In the genomic region with DNA sequence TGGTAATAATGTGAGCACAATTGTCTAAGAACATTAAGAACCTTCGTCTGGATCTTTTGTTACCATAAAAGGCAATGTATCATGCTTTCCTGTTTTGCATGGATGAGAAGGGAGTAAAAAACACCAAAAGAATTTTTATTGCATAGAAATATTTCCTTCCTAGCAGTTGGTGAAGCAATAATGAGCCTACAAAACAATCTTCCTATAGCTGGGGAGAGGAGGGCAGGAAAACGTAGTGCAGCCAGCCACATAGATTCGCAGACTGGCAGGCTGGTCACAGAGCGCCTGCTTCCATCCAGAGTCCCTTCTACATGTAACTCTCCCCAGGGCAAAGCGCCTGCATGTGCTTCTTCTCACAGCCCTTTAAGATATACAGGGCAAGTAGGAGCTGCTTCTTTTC, we compare ENCODE assay signal across 9 cellular contexts.
DNase-seq lines count a peak whose midpoint lies in the region; ATAC-seq and TF ChIP-seq lines count a peak whose summit lies in the region.
"Had no signal": no experiment of that assay in that cellular context is flagged by ENCODE, and none has a peak within 500 bp of the region (broad histone marks: within the 10 kb centered on the region; RNA-seq: fewer than 3 reads in every experiment).

No MANE protein-coding gene starts in this region.

- H4K20me1 ChIP-seq in mammary epithelial cell (ENCODE audit: insufficient read depth, low read length) = no peaks in the 10 kb centered on the region

- WGBS in mammary epithelial cell (ENCODE audit: low coverage, missing lambda C conversion rate) = 80% methylated on average over 5 of the region's 5 CpGs

- H3K9me3 Mint-ChIP-seq in MCF 10A (ENCODE audit: unreplicated experiment) = no peaks in the 10 kb centered on the region
- H3K9me3 Mint-ChIP-seq: brain had no signal

- H3K27me3 ChIP-seq in mammary epithelial cell (ENCODE audit: insufficient read depth, low read length) = no peaks in the 10 kb centered on the region
- no peaks in the 10 kb centered on the region for H3K27me3 ChIP-seq in mucosa of rectum (ENCODE audit: control insufficient read depth in 2 of 2, insufficient read depth in 2 of 2, low read length in 2 of 2)

- ATAC-seq in HG03135 (IDR thresholded peaks at IDR 0.05; ENCODE audit: unreplicated experiment) = no peak
- no peak for ATAC-seq in GM21367 (IDR thresholded peaks at IDR 0.05; ENCODE audit: unreplicated experiment)
- no peak for ATAC-seq in GM19463 (IDR thresholded peaks at IDR 0.05; ENCODE audit: unreplicated experiment)

- H3K36me3 ChIP-seq in mammary epithelial cell (ENCODE audit: insufficient read depth, low read length) = no peaks in the 10 kb centered on the region
- H3K36me3 ChIP-seq in mucosa of rectum (ENCODE audit: control insufficient read depth in 2 of 2, insufficient read depth in 2 of 2, low read length in 2 of 2) = no peaks in the 10 kb centered on the region

- H3K79me2 ChIP-seq in mammary epithelial cell (ENCODE audit: insufficient read depth, low read length) = no peaks in the 10 kb centered on the region

- no peak overlapping the region for H2AFZ ChIP-seq in mammary epithelial cell (ENCODE audit: low read depth, low read length)

- H3K27ac ChIP-seq in mammary epithelial cell (ENCODE audit: insufficient read depth, low read depth, low read length) = no peak overlapping the region
- H3K27ac ChIP-seq in mucosa of rectum (ENCODE audit: low read depth in 2 of 2, low read length in 2 of 2) = peak overlapping the region; percentile 39 to 50

- CTCF ChIA-PET in MCF 10A (lab: Yijun Ruan, JAX) (interaction anchor here (0.7 kb wide), 1 partner anchor 324 kb away, joined by 3 read pairs; no protein-coding TSS in a partner anchor), mammary epithelial cell (lab: Charles Lee; ENCODE audit: low non-redundant PET) (no interaction called here)

- BruUV-seq in MCF 10A (replicated peaks; lab: Mats Ljungman, UMichigan) = no TSS peak
- BruUV-seq in mammary epithelial cell (replicated peaks; lab: Mats Ljungman, UMichigan) = no TSS peak

- H3K27me3 Mint-ChIP-seq in MCF 10A (ENCODE audit: insufficient read depth, unreplicated experiment) = no peaks in the 10 kb centered on the region
- H3K27me3 Mint-ChIP-seq: brain had no signal

- peaks cover 8% of the 10 kb centered on the region for H3K4me1 Mint-ChIP-seq in MCF 10A (ENCODE audit: insufficient read depth, unreplicated experiment)

- DNase-seq in MCF 10A (ENCODE audit: unreplicated experiment) (peak; percentile 59), mammary epithelial cell (no peak), dermis microvascular lymphatic vessel endothelial cell (ENCODE audit: low read depth in 2 of 2) (peak; percentile 77 to 87), activated T-cell treated with anti-CD3 and anti-CD28 coated beads for 4 hours (no peak)

- dilution Hi-C loops in mammary epithelial cell (cut with HindIII; ENCODE audit: low sequenced_read_pairs) = no loop called here

- H3K4me2 ChIP-seq in mammary epithelial cell (ENCODE audit: insufficient read depth, low read depth, low read length) = no peak overlapping the region

- H3K4me1 ChIP-seq in mammary epithelial cell (ENCODE audit: insufficient read depth, low read length) (no peaks in the 10 kb centered on the region), mucosa of rectum (ENCODE audit: control insufficient read depth in 2 of 2, insufficient read depth in 2 of 2, low read length in 2 of 2) (peaks cover 0 to 4% of the 10 kb centered on the region in 2 donors)

- peak overlapping the region; percentile 74 for H3K27ac Mint-ChIP-seq in MCF 10A (ENCODE audit: low read depth, unreplicated experiment)

- peaks cover 6% of the 10 kb centered on the region for H3K36me3 Mint-ChIP-seq in MCF 10A (ENCODE audit: insufficient read depth, unreplicated experiment)
- H3K36me3 Mint-ChIP-seq: brain had no signal

- no peak overlapping the region for H3K4me3 Mint-ChIP-seq in MCF 10A (ENCODE audit: unreplicated experiment)
- H3K4me3 Mint-ChIP-seq: brain had no signal

- TF ChIP-seq CTCF in MCF 10A (IDR thresholded peaks at IDR 0.05; ENCODE audit: unreplicated experiment) = no peak
- TF ChIP-seq CTCF in mammary epithelial cell (conservative IDR thresholded peaks at IDR 0.05 in 1 of 2, IDR thresholded peaks at IDR 0.05 in 1 of 2; ENCODE audit: extremely low read depth in 1 of 2, insufficient read depth in 1 of 2, low read depth in 1 of 2, low read length in 2 of 2) = no peak

- H3K9me3 ChIP-seq in mammary epithelial cell (replicated peaks; ENCODE audit: insufficient read depth, low read length) (no peaks in the 10 kb centered on the region), mucosa of rectum (ENCODE audit: control insufficient read depth in 2 of 2, low read length in 2 of 2) (no peaks in the 10 kb centered on the region)

- in situ Hi-C loops in mammary epithelial cell (cut with MboI; ENCODE audit: low sequenced_read_pairs in 2 of 2) = no loop called here

- H3K9ac ChIP-seq in mammary epithelial cell (ENCODE audit: insufficient read depth, low read length) = no peak overlapping the region
- H3K9ac ChIP-seq in mucosa of rectum (ENCODE audit: low read depth in 1 of 2, low read length in 2 of 2) = no peak overlapping the region

- intact Hi-C loops in MCF 10A (cut with micrococcal nuclease) (loop anchor here (10.0 kb wide), 1 partner anchor 314 kb away; a partner anchor contains a TSS), mammary epithelial cell (cut with micrococcal nuclease) (loop anchor here (10.0 kb wide), 1 partner anchor 374 kb away; no protein-coding TSS in a partner anchor)

- POLR2A ChIA-PET in MCF 10A (lab: Yijun Ruan, JAX) = no interaction called here

- H3K4me3 ChIP-seq in mammary epithelial cell (replicated peaks in 1 of 3; ENCODE audit: insufficient read depth in 1 of 3, low read depth in 2 of 3, low read length in 3 of 3) (no peak overlapping the region), mucosa of rectum (ENCODE audit: low read length in 2 of 2) (no peak overlapping the region)

Comparison
In these comparisons a context has a peak if more than half of its experiments do, and no peak if none do; other contexts are left out.
1. DNase-seq: peak in MCF 10A (single experiment) and dermis microvascular lymphatic vessel endothelial cell (2 of 2); none in mammary epithelial cell (single experiment) and activated T-cell treated with anti-CD3 and anti-CD28 coated beads for 4 hours (single experiment).